In genomic region chrY:23850782-23851181, GRCh38 we compare ENCODE assay signal across 5 cellular contexts.
A peak's percentile ranks its signal among the peaks of the same experiment; 100 is the strongest.
DNase-seq lines count a peak whose midpoint lies in the region; ATAC-seq and FAIRE-seq lines count a peak whose summit lies in the region.
"Not testable (repeated sequence)": the region's sequence is repeated elsewhere in the genome, so short reads cannot be mapped to it uniquely, and the experiment has no call there.

No MANE protein-coding gene starts in this region.

- peak; percentile 70 for FAIRE-seq in small intestine (lab: Jason Lieb, UNC)

- POLR2A ChIA-PET in activated CD4-positive, alpha-beta T cell treated with anti-CD3 and anti-CD28 coated beads for 36 hours (lab: Charles Lee): not testable (repeated sequence)

- no CpG with 5 or more reads among the region's 2 CpGs for WGBS in small intestine, 3 donors

- H3K36me3 Mint-ChIP-seq in activated CD4-positive, alpha-beta T cell treated with anti-CD3 and anti-CD28 coated beads for 36 hours (ENCODE audit: low read depth); activated naive CD4-positive, alpha-beta T cell treated with anti-CD3 and anti-CD28 coated beads, Interleukin-2, amount 50 U/mL, for 72 hours: not testable (repeated sequence)

- intact Hi-C loops in activated CD4-positive, alpha-beta T cell treated with anti-CD3 and anti-CD28 coated beads for 36 hours (cut with DNase I, micrococcal nuclease): not testable (repeated sequence)

- not testable (repeated sequence) for H3K27me3 Mint-ChIP-seq in activated CD4-positive, alpha-beta T cell treated with anti-CD3 and anti-CD28 coated beads for 36 hours; stimulated activated naive CD8-positive, alpha-beta T cell treated with anti-CD3 and anti-CD28 coated beads, Interleukin-15, amount 100 ng/mL, for 72 hours

- not testable (repeated sequence) for H3K4me3 Mint-ChIP-seq in activated CD4-positive, alpha-beta T cell treated with anti-CD3 and anti-CD28 coated beads for 36 hours; stimulated activated naive CD8-positive, alpha-beta T cell treated with anti-CD3 and anti-CD28 coated beads, Interleukin-15, amount 100 ng/mL, for 72 hours

- H3K9me3 Mint-ChIP-seq in activated CD4-positive, alpha-beta T cell treated with anti-CD3 and anti-CD28 coated beads for 36 hours (ENCODE audit: low read depth); activated naive CD4-positive, alpha-beta T cell treated with anti-CD3 and anti-CD28 coated beads, Interleukin-2, amount 50 U/mL, for 72 hours; stimulated activated naive CD8-positive, alpha-beta T cell treated with anti-CD3 and anti-CD28 coated beads, Interleukin-15, amount 100 ng/mL, for 72 hours: not testable (repeated sequence)

- DNase-seq in activated CD4-positive, alpha-beta T cell treated with anti-CD3 and anti-CD28 coated beads for 36 hours; activated naive CD4-positive, alpha-beta T cell treated with anti-CD3 and anti-CD28 coated beads, Interleukin-2, amount 50 U/mL, for 72 hours (ENCODE audit: low spot score in 2 of 2); small intestine; stimulated activated naive CD8-positive, alpha-beta T cell treated with anti-CD3 and anti-CD28 coated beads, Interleukin-15, amount 100 ng/mL, for 72 hours: not testable (repeated sequence)

- ATAC-seq in GM18868 (IDR thresholded peaks at IDR 0.05; ENCODE audit: unreplicated experiment): peak; percentile 45
- ATAC-seq in activated CD4-positive, alpha-beta T cell treated with anti-CD3 and anti-CD28 coated beads for 36 hours: peak; percentile 26
- peak; percentile 37 to 64 for ATAC-seq in activated naive CD4-positive, alpha-beta T cell treated with anti-CD3 and anti-CD28 coated beads, Interleukin-2, amount 50 U/mL, for 72 hours
- peak; percentile 76 for ATAC-seq in stimulated activated naive CD8-positive, alpha-beta T cell treated with anti-CD3 and anti-CD28 coated beads, Interleukin-15, amount 100 ng/mL, for 72 hours

- H3K27me3 ChIP-seq in small intestine (ENCODE audit: control insufficient read depth in 2 of 2, insufficient read depth in 2 of 2, low read length in 2 of 2): not testable (repeated sequence)

- not testable (repeated sequence) for H3K9me3 ChIP-seq in small intestine (ENCODE audit: control insufficient read depth, low read depth)

- H3K27ac ChIP-seq in small intestine (ENCODE audit: low read depth in 1 of 2, low read length in 1 of 2): not testable (repeated sequence)

- not testable (repeated sequence) for H3K4me1 Mint-ChIP-seq in activated CD4-positive, alpha-beta T cell treated with anti-CD3 and anti-CD28 coated beads for 36 hours; stimulated activated naive CD8-positive, alpha-beta T cell treated with anti-CD3 and anti-CD28 coated beads, Interleukin-15, amount 100 ng/mL, for 72 hours

- not testable (repeated sequence) for H3K27ac Mint-ChIP-seq in activated CD4-positive, alpha-beta T cell treated with anti-CD3 and anti-CD28 coated beads for 36 hours; activated naive CD4-positive, alpha-beta T cell treated with anti-CD3 and anti-CD28 coated beads, Interleukin-2, amount 50 U/mL, for 72 hours; stimulated activated naive CD8-positive, alpha-beta T cell treated with anti-CD3 and anti-CD28 coated beads, Interleukin-15, amount 100 ng/mL, for 72 hours

- H3K4me1 ChIP-seq in small intestine (ENCODE audit: control insufficient read depth in 2 of 2, insufficient read depth in 1 of 2, low read depth in 1 of 2, low read length in 1 of 2): not testable (repeated sequence)

- H3K36me3 ChIP-seq in small intestine (ENCODE audit: control insufficient read depth in 2 of 2, insufficient read depth in 2 of 2, low read length in 2 of 2): not testable (repeated sequence)

- CTCF ChIA-PET in activated CD4-positive, alpha-beta T cell treated with anti-CD3 and anti-CD28 coated beads for 36 hours (lab: Charles Lee): not testable (repeated sequence)

- H3K4me3 ChIP-seq in small intestine (ENCODE audit: low read depth in 1 of 2, low read length in 2 of 2): not testable (repeated sequence)

Comparison
In these comparisons a context has a peak if more than half of its experiments do, and no peak if none do; other contexts are left out.
1. ATAC-seq: peak in every context shown above with its lines; median percentile 76 in stimulated activated naive CD8-positive, alpha-beta T cell treated with anti-CD3 and anti-CD28 coated beads, Interleukin-15, amount 100 ng/mL, for 72 hours; 50 in activated naive CD4-positive, alpha-beta T cell treated with anti-CD3 and anti-CD28 coated beads, Interleukin-2, amount 50 U/mL, for 72 hours; 45 in GM18868; 26 in activated CD4-positive, alpha-beta T cell treated with anti-CD3 and anti-CD28 coated beads for 36 hours.